In the genomic region with DNA sequence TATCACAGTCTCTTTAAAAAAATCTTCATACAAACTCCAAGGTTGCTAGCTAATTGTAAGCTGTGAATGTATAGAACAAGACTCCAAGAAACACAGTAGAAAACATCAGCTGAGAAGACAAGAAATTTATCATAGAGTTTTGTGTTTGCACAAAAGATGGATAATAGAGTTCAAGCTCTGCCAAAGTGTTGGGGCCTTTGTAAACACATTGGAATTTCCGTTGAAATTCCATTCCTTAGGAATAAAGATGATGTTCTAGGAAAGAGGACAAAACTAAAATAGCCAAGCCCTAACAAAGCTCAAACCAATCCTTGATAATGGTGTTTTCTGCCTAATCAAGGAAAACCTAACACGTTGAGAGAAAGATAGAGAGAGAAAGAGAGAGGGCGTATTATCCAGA, we compare ENCODE assay signal across 23 cellular contexts. TPM values are rescaled to one million over a fixed set of nuclear protein-coding genes. Genes with fewer than 3 reads are reported as not detected.
DNase-seq lines count a peak whose midpoint lies in the region; ATAC-seq, FAIRE-seq and TF ChIP-seq lines count a peak whose summit lies in the region.
"Had no signal": no experiment of that assay in that cellular context is flagged by ENCODE, and none has a peak within 500 bp of the region (broad histone marks: within the 10 kb centered on the region; RNA-seq: fewer than 3 reads in every experiment).

No MANE protein-coding gene starts in this region.

- no peak for ATAC-seq in GM19351 (IDR thresholded peaks at IDR 0.05; ENCODE audit: unreplicated experiment)

- H3K4me3 ChIP-seq in AG10803 (ENCODE audit: low read length): no peak overlapping the region
- no peak overlapping the region for H3K4me3 ChIP-seq in astrocyte (ENCODE audit: insufficient read depth, low read depth, low read length)
- H3K4me3 ChIP-seq in fibroblast of pulmonary artery (replicated peaks; ENCODE audit: low read depth, low read length): no peak overlapping the region
- no peak overlapping the region for H3K4me3 ChIP-seq in spleen
- no peak overlapping the region for H3K4me3 ChIP-seq in CD8-positive, alpha-beta memory T cell (ENCODE audit: low read length)

- H3K4me1 ChIP-seq in astrocyte (ENCODE audit: insufficient read depth, low read length) (no peaks in the 10 kb centered on the region), spleen (no peaks in the 10 kb centered on the region)
- H3K4me1 ChIP-seq in CD8-positive, alpha-beta memory T cell (ENCODE audit: insufficient read depth, low read length): no peaks in the 10 kb centered on the region

- no peak overlapping the region for H2AFZ ChIP-seq in astrocyte (ENCODE audit: low read depth, low read length)

- DNase-seq in AG10803 (ENCODE audit: low read depth): peak; percentile 33
- peak; percentile 23 for DNase-seq in HCEC 1CT
- DNase-seq in astrocyte (ENCODE audit: low read depth): peak; percentile 50
- DNase-seq in fibroblast of pulmonary artery (ENCODE audit: low read depth): peak; percentile 57
- no peak for DNase-seq in spleen
- DNase-seq in C1 segment of cervical spinal cord (lab: John Stamatoyannopoulos, UW): no peak
- DNase-seq in CD8-positive, alpha-beta memory T cell: no peak
- DNase-seq: DMS79, GDM1, Kasumi-1, NCI-H1436, NCI-H2029, NCI-H2171, NCI-H446 treated with DMSO at 0.1 percent for 48 hours, OCI-M1, RPMI8226 had no signal

- H3K4me1 Mint-ChIP-seq in astrocyte (ENCODE audit: low read depth, unreplicated experiment): no peaks in the 10 kb centered on the region
- no peaks in the 10 kb centered on the region for H3K4me1 Mint-ChIP-seq in CD8-positive, alpha-beta memory T cell
- H3K4me1 Mint-ChIP-seq: CD14-positive monocyte had no signal

- TF ChIP-seq CTCF in AG10803 (conservative IDR thresholded peaks at IDR 0.05; ENCODE audit: low read length) (no peak), astrocyte (IDR thresholded peaks at IDR 0.05; ENCODE audit: insufficient read depth, low read depth, low read length) (no peak), fibroblast of pulmonary artery (IDR thresholded peaks at IDR 0.05; ENCODE audit: low read length, missing control alignments) (no peak), spleen (IDR thresholded peaks at IDR 0.05 in 8 of 11, conservative IDR thresholded peaks at IDR 0.05 in 3 of 11) (no peak)

- H3K4me3 Mint-ChIP-seq in astrocyte (ENCODE audit: unreplicated experiment): no peak overlapping the region
- H3K4me3 Mint-ChIP-seq in CD8-positive, alpha-beta memory T cell: no peak overlapping the region
- H3K4me3 Mint-ChIP-seq: CD14-positive monocyte, IgD-negative memory B cell had no signal

- no peak overlapping the region for H3K27ac Mint-ChIP-seq in astrocyte (ENCODE audit: unreplicated experiment)
- no peak overlapping the region for H3K27ac Mint-ChIP-seq in CD8-positive, alpha-beta memory T cell

- intact Hi-C loops in spleen (cut with DNase I; ENCODE audit: low total_unique reads): no loop called here

- peaks cover 14% of the 10 kb centered on the region for H3K9me3 Mint-ChIP-seq in astrocyte (ENCODE audit: unreplicated experiment)
- H3K9me3 Mint-ChIP-seq in CD8-positive, alpha-beta memory T cell: peaks cover 37 to 45% (median 38%) of the 10 kb centered on the region in 5 donors

- H3K36me3 Mint-ChIP-seq in astrocyte (ENCODE audit: low read depth, unreplicated experiment): no peaks in the 10 kb centered on the region
- H3K36me3 Mint-ChIP-seq in CD8-positive, alpha-beta memory T cell: peaks cover 10 to 68% (median 12%) of the 10 kb centered on the region in 3 donors

- POLR2A ChIA-PET in CD8-positive, alpha-beta memory T cell (lab: Charles Lee): no interaction called here

- no peak overlapping the region for H3K27ac ChIP-seq in astrocyte (ENCODE audit: low read depth, low read length)
- H3K27ac ChIP-seq in spleen: no peak overlapping the region
- H3K27ac ChIP-seq in CD8-positive, alpha-beta memory T cell (ENCODE audit: low read depth, low read length): no peak overlapping the region

- H3K9ac ChIP-seq in astrocyte (ENCODE audit: low read length): no peak overlapping the region

- CTCF ChIA-PET in CD8-positive, alpha-beta memory T cell (lab: Charles Lee): no interaction called here

- WGBS in spleen, 5 donors: 85 to 95% (median 91%) methylated on average over 3 of the region's 3 CpGs

- H3K4me2 ChIP-seq in astrocyte (ENCODE audit: low read length): peak overlapping the region; percentile 25

- no peaks in the 10 kb centered on the region for H3K27me3 Mint-ChIP-seq in astrocyte (ENCODE audit: low read depth, unreplicated experiment)
- H3K27me3 Mint-ChIP-seq in CD8-positive, alpha-beta memory T cell: peaks cover 0 to 4% of the 10 kb centered on the region in 2 donors

- no peaks in the 10 kb centered on the region for H4K20me1 ChIP-seq in astrocyte (ENCODE audit: insufficient read depth, low read length)

- H3K27me3 ChIP-seq in astrocyte (ENCODE audit: insufficient read depth, low read length) (no peaks in the 10 kb centered on the region), spleen (replicated peaks in 1 of 7) (no peaks in the 10 kb centered on the region)
- no peaks in the 10 kb centered on the region for H3K27me3 ChIP-seq in CD8-positive, alpha-beta memory T cell (ENCODE audit: insufficient read depth, low read length, poor library complexity, severe bottlenecking)

- no peak for FAIRE-seq in astrocyte (lab: Jason Lieb, UNC)
- FAIRE-seq: A204.1, GM12892 had no signal

- H3K9me3 ChIP-seq in astrocyte (ENCODE audit: insufficient read depth, low read depth, low read length) (no peaks in the 10 kb centered on the region), spleen (peaks cover 2 to 74% (median 59%) of the 10 kb centered on the region in 8 donors)
- H3K9me3 ChIP-seq in CD8-positive, alpha-beta memory T cell (ENCODE audit: low read length): peaks cover 11% of the 10 kb centered on the region

- H3K36me3 ChIP-seq in astrocyte (ENCODE audit: insufficient read depth, low read length) (no peaks in the 10 kb centered on the region), spleen (no peaks in the 10 kb centered on the region)
- no peaks in the 10 kb centered on the region for H3K36me3 ChIP-seq in CD8-positive, alpha-beta memory T cell (ENCODE audit: insufficient read depth, low read length)

- TF ChIP-seq POLR2A in spleen (IDR thresholded peaks at IDR 0.05): no peak

- H3K79me2 ChIP-seq in astrocyte (ENCODE audit: insufficient read depth, low read length): no peaks in the 10 kb centered on the region

RNA-seq across cellular contexts. Expression of gene LRRC63, which starts 20.6 kb away (rescaled TPM):
- total RNA-seq in astrocyte (0.14 TPM in 1 of 2 replicates, not detected in the other), spleen (1 to 10 TPM in 1 of 7 donors, under 1 TPM in 6; 0.32 to 1.3 (median 0.69) TPM)
- under 1 TPM; 0.04 to 0.11 (median 0.10) TPM for polyA plus RNA-seq in spleen
- under 1 TPM; 0.55 TPM for total RNA-seq in CD8-positive, alpha-beta memory T cell
- not detected for polyA plus RNA-seq in CD8-positive, alpha-beta memory T cell
- total RNA-seq: H4, HT-29 had no signal
- polyA plus RNA-seq: CD14-positive monocyte, IgD-negative memory B cell had no signal

RNA-seq across cellular contexts. Expression of gene LCP1, which starts 50.3 kb away (rescaled TPM):
- total RNA-seq in astrocyte: 7.3 and 8.4 TPM in 2 replicates
- 100 to 1,000 TPM; 488 to 968 (median 620) TPM for total RNA-seq in spleen
- 100 to 1,000 TPM; 155 to 226 (median 206) TPM for polyA plus RNA-seq in spleen
- 100 to 1,000 TPM; 838 to 869 TPM for total RNA-seq in CD8-positive, alpha-beta memory T cell
- polyA plus RNA-seq in CD8-positive, alpha-beta memory T cell: 1,545 TPM
- total RNA-seq: HT-29 had no signal

Comparison
In these comparisons a context has a peak if more than half of its experiments do, and no peak if none do; other contexts are left out.
1. DNase-seq: peak in AG10803 (single experiment), HCEC 1CT (single experiment), astrocyte (single experiment) and fibroblast of pulmonary artery (single experiment); none in spleen (single experiment), C1 segment of cervical spinal cord (0 of 14) and CD8-positive, alpha-beta memory T cell (0 of 5).
2. RNA of gene LCP1, which starts 50.3 kb away (total RNA-seq): 838 to 869 TPM in CD8-positive, alpha-beta memory T cell and 488 to 968 TPM in spleen; 7.3 to 8.4 TPM in astrocyte; every median in the first group is over 10 times any median in the second.